ENCODE assay signal across 8 cellular contexts in genomic region chr14:89702151-89702936, GRCh38.
DNase-seq lines count a peak whose midpoint lies in the region; ATAC-seq and TF ChIP-seq lines count a peak whose summit lies in the region.

No MANE protein-coding gene starts in this region.

- POLR2A ChIA-PET in activated CD4-positive, alpha-beta T cell treated with anti-CD3 and anti-CD28 coated beads for 36 hours (lab: Charles Lee) = interaction anchor here (0.6 to 1.0 kb wide), 3 partner anchors 38 to 213 kb away, joined by 3 to 8 read pairs (median 4); no protein-coding TSS in a partner anchor

- CTCF ChIA-PET in activated CD4-positive, alpha-beta T cell treated with anti-CD3 and anti-CD28 coated beads for 36 hours (lab: Charles Lee) = interaction anchor here (1.0 to 1.7 kb wide), 6 partner anchors 19 to 295 kb away, joined by 3 to 7 read pairs (median 4); no protein-coding TSS in a partner anchor

- intact Hi-C loops in activated CD4-positive, alpha-beta T cell treated with anti-CD3 and anti-CD28 coated beads for 36 hours (cut with DNase I, micrococcal nuclease) = loop anchor here (2.0 to 5.0 kb wide), 4 partner anchors 18 to 335 kb away; partner anchors contain the start of gene FOXN3 (in 1 of the 2)

- no peaks in the 10 kb centered on the region for H3K27me3 Mint-ChIP-seq in activated CD4-positive, alpha-beta T cell treated with anti-CD3 and anti-CD28 coated beads for 36 hours

- peak overlapping the region; percentile 69; the same call in 1 of the 2 replicates for H3K4me3 ChIP-seq in WERI-Rb-1 (ENCODE audit: low read depth, low read length)
- H3K4me3 ChIP-seq in fibroblast of villous mesenchyme (ENCODE audit: low read depth, low read length) = peak overlapping the region; percentile 68

- H3K36me3 ChIP-seq in WERI-Rb-1 = no peaks in the 10 kb centered on the region

- H3K27me3 ChIP-seq in WERI-Rb-1 (ENCODE audit: insufficient read depth, low read depth, severe bottlenecking) = no peaks in the 10 kb centered on the region

- peaks cover 49% of the 10 kb centered on the region for H3K4me1 Mint-ChIP-seq in activated CD4-positive, alpha-beta T cell treated with anti-CD3 and anti-CD28 coated beads for 36 hours

- peaks cover 4% of the 10 kb centered on the region for H3K36me3 Mint-ChIP-seq in activated CD4-positive, alpha-beta T cell treated with anti-CD3 and anti-CD28 coated beads for 36 hours (ENCODE audit: low read depth)

- H3K9me3 ChIP-seq in WERI-Rb-1 (ENCODE audit: severe bottlenecking) = peaks cover 4% of the 10 kb centered on the region

- peaks cover 15% of the 10 kb centered on the region for H3K9me3 Mint-ChIP-seq in activated CD4-positive, alpha-beta T cell treated with anti-CD3 and anti-CD28 coated beads for 36 hours (ENCODE audit: low read depth)

- peak overlapping the region; percentile 57 for H3K4me3 Mint-ChIP-seq in activated CD4-positive, alpha-beta T cell treated with anti-CD3 and anti-CD28 coated beads for 36 hours

- no peak for DNase-seq in activated CD4-positive, alpha-beta T cell treated with anti-CD3 and anti-CD28 coated beads for 36 hours
- DNase-seq in activated CD4-positive, alpha-beta T cell treated with anti-CD3 and anti-CD28 coated beads, Interleukin-2, amount 50 U/mL, for 48 hours = no peak
- DNase-seq in WERI-Rb-1 = no peak
- peak; percentile 56 for DNase-seq in fibroblast of villous mesenchyme (ENCODE audit: low read depth)
- DNase-seq in pons (ENCODE audit: low spot score) = peak; percentile 35
- no peak for DNase-seq in activated effector memory CD4-positive, alpha-beta T cell treated with Interleukin-2 at 50 U/mL for 16 hours
- DNase-seq in OCI-M2 (lab: John Stamatoyannopoulos, UW; ENCODE audit: unreplicated experiment) = no peak
- DNase-seq in NCI-H146 treated with DMSO at 0.1 percent for 48 hours (lab: John Stamatoyannopoulos, UW; ENCODE audit: unreplicated experiment) = no peak

- peak; percentile 10 for ATAC-seq in activated CD4-positive, alpha-beta T cell treated with anti-CD3 and anti-CD28 coated beads for 36 hours

- TF ChIP-seq CTCF in WERI-Rb-1 (IDR thresholded peaks at IDR 0.05; ENCODE audit: low read depth, low read length) = no peak
- TF ChIP-seq CTCF in fibroblast of villous mesenchyme (IDR thresholded peaks at IDR 0.05; ENCODE audit: insufficient read depth, low read depth, low read length) = no peak

- H3K27ac Mint-ChIP-seq in activated CD4-positive, alpha-beta T cell treated with anti-CD3 and anti-CD28 coated beads for 36 hours = peak overlapping the region; percentile 83

- no peak overlapping the region for H3K27ac ChIP-seq in WERI-Rb-1

Comparison
In these comparisons a context has a peak if more than half of its experiments do, and no peak if none do; other contexts are left out.
1. DNase-seq: peak in fibroblast of villous mesenchyme (single experiment) and pons (single experiment); none in activated CD4-positive, alpha-beta T cell treated with anti-CD3 and anti-CD28 coated beads for 36 hours (single experiment), activated CD4-positive, alpha-beta T cell treated with anti-CD3 and anti-CD28 coated beads, Interleukin-2, amount 50 U/mL, for 48 hours (0 of 2), WERI-Rb-1 (single experiment), activated effector memory CD4-positive, alpha-beta T cell treated with Interleukin-2 at 50 U/mL for 16 hours (single experiment), OCI-M2 (single experiment) and NCI-H146 treated with DMSO at 0.1 percent for 48 hours (single experiment).